In the genomic region with DNA sequence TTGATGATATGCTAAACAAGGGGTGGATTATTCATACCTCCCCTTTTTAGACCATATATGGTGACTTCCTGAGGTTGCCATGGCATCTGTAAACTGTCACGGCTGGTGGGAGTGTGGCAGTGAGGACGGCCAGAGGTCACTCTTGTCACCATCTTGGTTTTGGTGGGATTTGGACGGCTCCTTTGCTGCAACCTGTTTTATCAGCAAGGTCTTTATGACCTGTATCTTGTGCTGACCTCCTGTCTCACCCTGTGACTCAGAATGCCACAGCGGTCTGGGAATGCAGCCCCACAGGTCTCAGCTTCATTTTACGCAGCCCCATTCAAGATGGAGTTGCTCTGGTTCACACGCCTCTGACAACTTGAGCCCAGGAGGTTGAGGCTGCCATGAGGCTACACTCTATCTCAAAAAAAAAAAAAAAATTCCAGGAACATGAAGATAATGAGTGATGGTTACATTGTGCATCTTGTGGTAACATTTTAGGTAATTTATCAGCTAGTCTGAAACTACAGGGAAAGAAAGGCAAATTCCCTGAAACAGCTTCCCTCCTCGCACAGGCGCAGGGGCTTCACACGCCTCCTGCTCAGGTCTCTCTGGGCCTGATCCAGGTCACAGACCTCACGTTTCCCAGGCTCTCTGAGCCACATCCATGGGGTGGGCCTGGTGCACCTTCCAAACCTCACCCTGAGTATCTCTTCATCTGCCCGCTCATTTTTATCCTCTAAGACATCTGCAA, we compare ENCODE assay signal across 18 cellular contexts. TPM values are rescaled to one million over a fixed set of nuclear protein-coding genes. Genes with fewer than 3 reads are reported as not detected.
DNase-seq lines count a peak whose midpoint lies in the region; ATAC-seq and TF ChIP-seq lines count a peak whose summit lies in the region.
"Had no signal": no experiment of that assay in that cellular context is flagged by ENCODE, and none has a peak within 500 bp of the region (broad histone marks: within the 10 kb centered on the region; RNA-seq: fewer than 3 reads in every experiment).

No MANE protein-coding gene starts in this region.

- BruUV-seq in Caco-2 (replicated peaks; lab: Mats Ljungman, UMichigan), result no TSS peak

- H3K79me1 ChIP-seq in neuronal stem cell (ENCODE audit: low read depth, low read length), result no peaks in the 10 kb centered on the region

- H3K4me2 ChIP-seq in neuronal stem cell (ENCODE audit: insufficient read depth, low read length, poor library complexity, severe bottlenecking) (no peak overlapping the region), GM23338 (no peak overlapping the region)
- H3K4me2 ChIP-seq: KMS-11 had no signal

- H3K79me2 ChIP-seq in GM23338 (replicated peaks; ENCODE audit: insufficient read depth), result no peaks in the 10 kb centered on the region

- no peaks in the 10 kb centered on the region for H3K9me3 Mint-ChIP-seq in Caco-2 (ENCODE audit: unreplicated experiment)
- H3K9me3 Mint-ChIP-seq in IgD-negative memory B cell, result no peaks in the 10 kb centered on the region
- H3K9me3 Mint-ChIP-seq in activated B cell treated with CpG ODN at 0.5 μM for 24 hours, result no peaks in the 10 kb centered on the region
- H3K9me3 Mint-ChIP-seq in endodermal cell, result no peaks in the 10 kb centered on the region
- H3K9me3 Mint-ChIP-seq in GM23338, result no peaks in the 10 kb centered on the region

- no peak overlapping the region for H2BK12ac ChIP-seq in neuronal stem cell (ENCODE audit: low read length)

- H3K4me1 Mint-ChIP-seq in Caco-2 (ENCODE audit: low read depth, unreplicated experiment), result peaks cover 22% of the 10 kb centered on the region
- peaks cover 8 to 19% (median 17%) of the 10 kb centered on the region in 3 donors for H3K4me1 Mint-ChIP-seq in IgD-negative memory B cell
- peaks cover 31% of the 10 kb centered on the region for H3K4me1 Mint-ChIP-seq in activated B cell treated with CpG ODN at 0.5 μM for 24 hours
- H3K4me1 Mint-ChIP-seq in endodermal cell, result peaks cover 22% of the 10 kb centered on the region
- H3K4me1 Mint-ChIP-seq in GM23338, result peaks cover 37% of the 10 kb centered on the region

- no peak overlapping the region for H3K4me3 ChIP-seq in Caco-2 (ENCODE audit: low read depth, low read length)
- H3K4me3 ChIP-seq in neuronal stem cell (ENCODE audit: low read length in 2 of 2), result no peak overlapping the region
- H3K4me3 ChIP-seq in endodermal cell (ENCODE audit: low read length), result no peak overlapping the region
- no peak overlapping the region for H3K4me3 ChIP-seq in GM23338
- H3K4me3 ChIP-seq: SJSA1 had no signal

- no peaks in the 10 kb centered on the region for H3K9me2 ChIP-seq in GM23338 (ENCODE audit: insufficient read depth)

- no CpG with 5 or more reads among the region's 11 CpGs for WGBS in neuronal stem cell (ENCODE audit: extremely low coverage in 2 of 2, insufficient read length in 2 of 2, insufficient replicate concordance in 1 of 2), 2 donors
- WGBS in endodermal cell (ENCODE audit: insufficient coverage in 1 of 2, insufficient read length in 1 of 2), 2 experiments, result 86 to 89% methylated on average over 10 to 11 of the region's 11 CpGs

- intact Hi-C loops in Caco-2 (cut with micrococcal nuclease; ENCODE audit: unreplicated experiment) (no loop called here), activated B cell treated with CpG ODN at 0.5 μM for 24 hours (cut with micrococcal nuclease) (no loop called here)

- H2AFZ ChIP-seq in neuronal stem cell (ENCODE audit: low read length) (peak overlapping the region; percentile 19), GM23338 (no peak overlapping the region)

- no peak overlapping the region for H4K8ac ChIP-seq in neuronal stem cell (ENCODE audit: low read depth, low read length)

- no peak overlapping the region for H2BK120ac ChIP-seq in neuronal stem cell (ENCODE audit: low read depth, low read length)

- ATAC-seq in activated B cell treated with CpG ODN at 0.5 μM for 24 hours (ENCODE audit: low read depth) (no peak), GM23338 (no peak)

- H3K36me3 Mint-ChIP-seq in Caco-2 (ENCODE audit: insufficient read depth, unreplicated experiment), result peaks cover 11% of the 10 kb centered on the region
- peaks cover 1% of the 10 kb centered on the region for H3K36me3 Mint-ChIP-seq in IgD-negative memory B cell
- H3K36me3 Mint-ChIP-seq in activated B cell treated with CpG ODN at 0.5 μM for 24 hours (ENCODE audit: low read depth), result no peaks in the 10 kb centered on the region
- no peaks in the 10 kb centered on the region for H3K36me3 Mint-ChIP-seq in endodermal cell (ENCODE audit: low read depth)
- no peaks in the 10 kb centered on the region for H3K36me3 Mint-ChIP-seq in GM23338 (ENCODE audit: low read depth)

- H3K4ac ChIP-seq in neuronal stem cell (ENCODE audit: low read length), result no peak overlapping the region

- peaks cover 6% of the 10 kb centered on the region; the same call in 1 of the 2 replicates for H3F3A ChIP-seq in GM23338 (replicated peaks; ENCODE audit: low read depth)

- H3K27ac Mint-ChIP-seq in Caco-2 (ENCODE audit: unreplicated experiment) (peak overlapping the region; percentile 85), IgD-negative memory B cell (peak overlapping the region in 2 of 3 donors; percentile 23 to 46), activated B cell treated with CpG ODN at 0.5 μM for 24 hours (peak overlapping the region; percentile 51), endodermal cell (no peak overlapping the region), GM23338 (no peak overlapping the region)

- H3K18ac ChIP-seq in neuronal stem cell (ENCODE audit: low read length), result no peak overlapping the region

- no peak overlapping the region for H4K91ac ChIP-seq in neuronal stem cell (ENCODE audit: low read depth, low read length, poor library complexity)

- H3K14ac ChIP-seq in neuronal stem cell (ENCODE audit: low read length), result no peak overlapping the region

- H3K36me3 ChIP-seq in Caco-2 (ENCODE audit: control insufficient read depth, insufficient read depth, low read length), result no peaks in the 10 kb centered on the region
- no peaks in the 10 kb centered on the region for H3K36me3 ChIP-seq in neuronal stem cell (replicated peaks in 1 of 2; ENCODE audit: control insufficient read depth in 2 of 2, insufficient read depth in 2 of 2, low read length in 2 of 2)
- H3K36me3 ChIP-seq in endodermal cell (ENCODE audit: control insufficient read depth, insufficient read depth, low read length), result no peaks in the 10 kb centered on the region
- no peaks in the 10 kb centered on the region for H3K36me3 ChIP-seq in GM23338 (ENCODE audit: insufficient read depth)
- H3K36me3 ChIP-seq: SJSA1 had no signal

- H2AK5ac ChIP-seq in neuronal stem cell (ENCODE audit: low read depth, low read length), result no peak overlapping the region

- POLR2A ChIA-PET in Caco-2 (lab: Charles Lee), result interaction anchor here (0.6 kb wide), 1 partner anchor 839 kb away, joined by 8 read pairs; no protein-coding TSS in a partner anchor
- POLR2A ChIA-PET in activated B cell treated with CpG ODN at 0.5 μM for 24 hours (lab: Charles Lee), result no interaction called here

- H4K20me1 ChIP-seq in GM23338 (replicated peaks; ENCODE audit: insufficient read depth), result no peaks in the 10 kb centered on the region

- no peak for TF ChIP-seq CTCF in Caco-2 (IDR thresholded peaks at IDR 0.05; ENCODE audit: insufficient read depth in 1 of 2, low read depth in 1 of 2, low read length in 1 of 2, severe bottlenecking in 1 of 2, unreplicated experiment in 1 of 2)
- no peak for TF ChIP-seq CTCF in activated B cell treated with CpG ODN at 0.5 μM for 24 hours (IDR thresholded peaks at IDR 0.05)
- TF ChIP-seq CTCF in endodermal cell (conservative IDR thresholded peaks at IDR 0.05), result no peak
- no peak for TF ChIP-seq CTCF in GM23338 (conservative IDR thresholded peaks at IDR 0.05; ENCODE audit: low read depth in 2 of 2)

- H3K27me3 Mint-ChIP-seq in Caco-2 (ENCODE audit: insufficient read depth, unreplicated experiment) (no peaks in the 10 kb centered on the region), IgD-negative memory B cell (peaks cover 35% of the 10 kb centered on the region), activated B cell treated with CpG ODN at 0.5 μM for 24 hours (peaks cover 32% of the 10 kb centered on the region), endodermal cell (ENCODE audit: insufficient read depth) (peaks cover 28% of the 10 kb centered on the region), GM23338 (ENCODE audit: insufficient read depth, low read depth, poor library complexity) (peaks cover 41% of the 10 kb centered on the region)

- H2BK5ac ChIP-seq in neuronal stem cell (ENCODE audit: low read length), result no peak overlapping the region

- no peak overlapping the region for H3K23ac ChIP-seq in neuronal stem cell (ENCODE audit: low read depth, low read length, poor library complexity)

- H3K4me1 ChIP-seq in Caco-2 (peaks cover 46% of the 10 kb centered on the region), neuronal stem cell (ENCODE audit: control insufficient read depth in 2 of 2, insufficient read depth in 1 of 2, low read depth in 1 of 2, low read length in 2 of 2) (peaks cover 7 to 13% of the 10 kb centered on the region in 2 donors), endodermal cell (ENCODE audit: control insufficient read depth, insufficient read depth, low read length) (no peaks in the 10 kb centered on the region), GM23338 (ENCODE audit: insufficient read depth) (peaks cover 25% of the 10 kb centered on the region)
- H3K4me1 ChIP-seq: SJSA1 had no signal

- H3K27ac ChIP-seq in neuronal stem cell (replicated peaks; ENCODE audit: low read length), result no peak overlapping the region
- no peak overlapping the region for H3K27ac ChIP-seq in endodermal cell (ENCODE audit: low read depth, low read length)
- no peak overlapping the region for H3K27ac ChIP-seq in GM23338 (ENCODE audit: low read depth)
- H3K27ac ChIP-seq: KMS-11, RWPE1, SJSA1 had no signal

- DNase-seq in Caco-2, result peak; percentile 54 to 70
- DNase-seq in activated B cell treated with CpG ODN at 0.5 μM for 24 hours, result no peak
- no peak for DNase-seq in neuronal stem cell (ENCODE audit: low spot score)
- DNase-seq in endodermal cell, result no peak
- no peak for DNase-seq in mucosa of gallbladder (ENCODE audit: low spot score)
- no peak for DNase-seq in GM23338 (ENCODE audit: low spot score)
- DNase-seq: GF-D8, MM.1S, NCI-H187 treated with DMSO at 0.1 percent for 48 hours, NCI-H2171 treated with DMSO at 0.1 percent for 48 hours, NCI-H510A treated with DMSO at 0.1 percent for 48 hours, SW 1271 had no signal

- no peak overlapping the region for H2BK15ac ChIP-seq in neuronal stem cell (ENCODE audit: low read length)

- CTCF ChIA-PET in Caco-2 (lab: Charles Lee), result no interaction called here
- CTCF ChIA-PET in activated B cell treated with CpG ODN at 0.5 μM for 24 hours (lab: Charles Lee), result no interaction called here

- H3K4me3 Mint-ChIP-seq in Caco-2 (ENCODE audit: unreplicated experiment) (no peak overlapping the region), IgD-negative memory B cell (peak overlapping the region in 1 of 4 donors; percentile 79), activated B cell treated with CpG ODN at 0.5 μM for 24 hours (no peak overlapping the region), endodermal cell (no peak overlapping the region), GM23338 (no peak overlapping the region; the same call in 2 of the 3 replicates)

- H3K9ac ChIP-seq in neuronal stem cell (ENCODE audit: low read depth, low read length, poor library complexity) (no peak overlapping the region), endodermal cell (ENCODE audit: extremely low read depth, low read length, poor library complexity, severe bottlenecking) (no peak overlapping the region)
- H3K9ac ChIP-seq: KMS-11 had no signal

- H3K9me3 ChIP-seq in Caco-2, result no peaks in the 10 kb centered on the region
- H3K9me3 ChIP-seq in neuronal stem cell (replicated peaks in 1 of 2; ENCODE audit: control insufficient read depth in 2 of 2, insufficient read depth in 1 of 2, low read depth in 1 of 2, low read length in 2 of 2), result no peaks in the 10 kb centered on the region
- no peaks in the 10 kb centered on the region for H3K9me3 ChIP-seq in endodermal cell (ENCODE audit: control insufficient read depth, low read length)
- H3K9me3 ChIP-seq: SJSA1 had no signal

- no peaks in the 10 kb centered on the region for H3K27me3 ChIP-seq in Caco-2 (replicated peaks; ENCODE audit: control insufficient read depth, insufficient read depth, low read length)
- peaks cover 0 to 52% (median 11%) of the 10 kb centered on the region in 3 experiments for H3K27me3 ChIP-seq in neuronal stem cell (ENCODE audit: control insufficient read depth in 3 of 3, insufficient read depth in 3 of 3, low read depth in 1 of 3, low read length in 3 of 3)
- peaks cover 25% of the 10 kb centered on the region for H3K27me3 ChIP-seq in endodermal cell (ENCODE audit: control insufficient read depth, insufficient read depth, low read length, poor library complexity, severe bottlenecking)
- H3K27me3 ChIP-seq in GM23338 (ENCODE audit: insufficient read depth), result peaks cover 26% of the 10 kb centered on the region

RNA-seq across cellular contexts. Expression of gene UBE2I, which starts 15.3 kb away (rescaled TPM):
- total RNA-seq in Caco-2 (2022), result 178 and 199 TPM in 2 replicates
- 165 TPM for polyA plus RNA-seq in IgD-negative memory B cell
- 220 and 240 TPM in 2 replicates for total RNA-seq in activated B cell treated with CpG ODN at 0.5 μM for 24 hours
- 253 TPM for polyA plus RNA-seq in neuronal stem cell (2013, experiment 1 of 2)
- 258 TPM for polyA plus RNA-seq in neuronal stem cell (2013, experiment 2 of 2)
- 100 to 1,000 TPM; 250 to 294 TPM for total RNA-seq in endodermal cell
- polyA plus RNA-seq in endodermal cell (2013, experiment 1 of 2), result 223 TPM
- polyA plus RNA-seq in endodermal cell (2013, experiment 2 of 2), result 222 TPM
- total RNA-seq in mucosa of gallbladder, result 100 TPM
- total RNA-seq in GM23338 (2014; rRNA removed; shearing (Covaris generic)), result 116 and 117 TPM in 2 replicates
- 216 and 220 TPM in 2 replicates for polyA plus RNA-seq in GM23338 (2016; fragmentation: Nextera tagmentation; extraction: Ambion mirVana)

RNA-seq across cellular contexts. Expression of gene TPSD1, which starts 38.2 kb away (rescaled TPM):
- total RNA-seq in Caco-2 (2022), result not detected in 2 replicates
- not detected for polyA plus RNA-seq in IgD-negative memory B cell
- total RNA-seq in activated B cell treated with CpG ODN at 0.5 μM for 24 hours, result not detected in 2 replicates
- 0.06 TPM for polyA plus RNA-seq in neuronal stem cell (2013, experiment 1 of 2)
- not detected for polyA plus RNA-seq in neuronal stem cell (2013, experiment 2 of 2)
- total RNA-seq in endodermal cell, result not detected
- polyA plus RNA-seq in endodermal cell (2013, experiment 1 of 2), result not detected
- polyA plus RNA-seq in endodermal cell (2013, experiment 2 of 2), result not detected
- 0.69 TPM for total RNA-seq in mucosa of gallbladder
- 0.17 TPM in 1 of 2 replicates, not detected in the other for total RNA-seq in GM23338 (2014; rRNA removed; shearing (Covaris generic))
- polyA plus RNA-seq in GM23338 (2016; fragmentation: Nextera tagmentation; extraction: Ambion mirVana), result not detected in 2 replicates
- total RNA-seq: SJSA1 had no signal
- polyA plus RNA-seq: AG04450, BJ had no signal

RNA-seq across cellular contexts. Expression of gene BAIAP3, which starts 39.4 kb away (rescaled TPM):
- total RNA-seq in Caco-2 (2022) (4.2 and 5.0 TPM in 2 replicates), activated B cell treated with CpG ODN at 0.5 μM for 24 hours (6.5 and 8.5 TPM in 2 replicates), endodermal cell (10 to 100 TPM; 25.0 to 43.5 TPM), mucosa of gallbladder (2.6 TPM)
- polyA plus RNA-seq in IgD-negative memory B cell (26.0 TPM), GM23338 (2016; fragmentation: Nextera tagmentation; extraction: Ambion mirVana) (4.2 and 5.2 TPM in 2 replicates)
- 3.1 TPM for polyA plus RNA-seq in neuronal stem cell (2013, experiment 1 of 2)
- polyA plus RNA-seq in neuronal stem cell (2013, experiment 2 of 2), result 2.9 TPM
- polyA plus RNA-seq in endodermal cell (2013, experiment 1 of 2), result 21.8 TPM
- 19.6 TPM for polyA plus RNA-seq in endodermal cell (2013, experiment 2 of 2)
- total RNA-seq in GM23338 (2014; rRNA removed; shearing (Covaris generic)), result 13.0 and 23.0 TPM in 2 replicates

RNA-seq across cellular contexts. Expression of gene TPSAB1, which starts 53.6 kb away (rescaled TPM):
- not detected in 2 replicates for total RNA-seq in Caco-2 (2022)
- polyA plus RNA-seq in IgD-negative memory B cell, result not detected
- total RNA-seq in activated B cell treated with CpG ODN at 0.5 μM for 24 hours, result not detected in 2 replicates
- polyA plus RNA-seq in neuronal stem cell (2013, experiment 1 of 2), result not detected
- not detected for polyA plus RNA-seq in neuronal stem cell (2013, experiment 2 of 2)
- not detected for total RNA-seq in endodermal cell
- not detected for polyA plus RNA-seq in endodermal cell (2013, experiment 1 of 2)
- polyA plus RNA-seq in endodermal cell (2013, experiment 2 of 2), result not detected
- total RNA-seq in mucosa of gallbladder, result 139 TPM
- not detected in 2 replicates for total RNA-seq in GM23338 (2014; rRNA removed; shearing (Covaris generic))
- not detected in 2 replicates for polyA plus RNA-seq in GM23338 (2016; fragmentation: Nextera tagmentation; extraction: Ambion mirVana)
- total RNA-seq: SJSA1 had no signal
- polyA plus RNA-seq: AG04450, BJ had no signal

RNA-seq across cellular contexts. Expression of gene TSR3, which starts 57.6 kb away (rescaled TPM):
- 48.3 and 48.6 TPM in 2 replicates for total RNA-seq in Caco-2 (2022)
- 116 TPM for polyA plus RNA-seq in IgD-negative memory B cell
- 45.3 and 49.0 TPM in 2 replicates for total RNA-seq in activated B cell treated with CpG ODN at 0.5 μM for 24 hours
- 32.4 TPM for polyA plus RNA-seq in neuronal stem cell (2013, experiment 1 of 2)
- 29.6 TPM for polyA plus RNA-seq in neuronal stem cell (2013, experiment 2 of 2)
- total RNA-seq in endodermal cell, result 10 to 100 TPM; 64.9 to 67.4 TPM
- polyA plus RNA-seq in endodermal cell (2013, experiment 1 of 2), result 47.0 TPM
- polyA plus RNA-seq in endodermal cell (2013, experiment 2 of 2), result 44.1 TPM
- 51.2 TPM for total RNA-seq in mucosa of gallbladder
- 97.3 and 98.8 TPM in 2 replicates for total RNA-seq in GM23338 (2014; rRNA removed; shearing (Covaris generic))
- polyA plus RNA-seq in GM23338 (2016; fragmentation: Nextera tagmentation; extraction: Ambion mirVana), result 54.1 and 58.5 TPM in 2 replicates

Comparison
In these comparisons a context has a peak if more than half of its experiments do, and no peak if none do; other contexts are left out.
1. DNase-seq: peak in Caco-2 (2 of 2); none in activated B cell treated with CpG ODN at 0.5 μM for 24 hours (single experiment), neuronal stem cell (single experiment), endodermal cell (single experiment), mucosa of gallbladder (single experiment) and GM23338 (single experiment).
2. H3K27ac Mint-ChIP-seq: peak in Caco-2 (single experiment), IgD-negative memory B cell (2 of 3) and activated B cell treated with CpG ODN at 0.5 μM for 24 hours (single experiment); none in endodermal cell (single experiment) and GM23338 (single experiment).